In genomic region chr20:44829688-44830087, GRCh38 we compare ENCODE assay signal across 1 cellular context.
A peak's percentile ranks its signal among the peaks of the same experiment; 100 is the strongest.
TF ChIP-seq lines count a peak whose summit lies in the region.

No MANE protein-coding gene starts in this region.

TF ChIP-seq in HEK293, 187 proteins besides CTCF, POLR2A, EP300 and RAD21 (continued from another document and continues in another):
- TF ChIP-seq, protein P1, sequence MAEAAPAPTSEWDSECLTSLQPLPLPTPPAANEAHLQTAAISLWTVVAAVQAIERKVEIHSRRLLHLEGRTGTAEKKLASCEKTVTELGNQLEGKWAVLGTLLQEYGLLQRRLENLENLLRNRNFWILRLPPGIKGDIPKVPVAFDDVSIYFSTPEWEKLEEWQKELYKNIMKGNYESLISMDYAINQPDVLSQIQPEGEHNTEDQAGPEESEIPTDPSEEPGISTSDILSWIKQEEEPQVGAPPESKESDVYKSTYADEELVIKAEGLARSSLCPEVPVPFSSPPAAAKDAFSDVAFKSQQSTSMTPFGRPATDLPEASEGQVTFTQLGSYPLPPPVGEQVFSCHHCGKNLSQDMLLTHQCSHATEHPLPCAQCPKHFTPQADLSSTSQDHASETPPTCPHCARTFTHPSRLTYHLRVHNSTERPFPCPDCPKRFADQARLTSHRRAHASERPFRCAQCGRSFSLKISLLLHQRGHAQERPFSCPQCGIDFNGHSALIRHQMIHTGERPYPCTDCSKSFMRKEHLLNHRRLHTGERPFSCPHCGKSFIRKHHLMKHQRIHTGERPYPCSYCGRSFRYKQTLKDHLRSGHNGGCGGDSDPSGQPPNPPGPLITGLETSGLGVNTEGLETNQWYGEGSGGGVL (tag by site-specific recombination; IDR thresholded peaks at IDR 0.05) = 0 out of 2 replicates have a peak, but pooled peaks have one; percentile 18
- TF ChIP-seq ZNF488 (tag by site-specific recombination; IDR thresholded peaks at IDR 0.05) (no peak), GLIS2 (tag by site-specific recombination; IDR thresholded peaks at IDR 0.05) (no peak), GLI4 (tag by site-specific recombination; IDR thresholded peaks at IDR 0.05) (no peak), ZNF664 (tag by site-specific recombination; IDR thresholded peaks at IDR 0.05) (no peak), ZBTB20 (tag by site-specific recombination; IDR thresholded peaks at IDR 0.05) (no peak), ZNF433 (tag by site-specific recombination; IDR thresholded peaks at IDR 0.05; ENCODE audit: low read depth) (no peak), ZNF555 (tag by site-specific recombination; conservative IDR thresholded peaks at IDR 0.05) (no peak), ZEB2 (tag by site-specific recombination; IDR thresholded peaks at IDR 0.05) (peak; percentile 55; the same call in 1 of the 2 replicates), SETDB1 (IDR thresholded peaks at IDR 0.05; ENCODE audit: insufficient read length, low read length) (no peak), ZNF747 (tag by site-specific recombination; IDR thresholded peaks at IDR 0.05) (no peak), ZNF211 (tag by site-specific recombination; IDR thresholded peaks at IDR 0.05; ENCODE audit: low read depth) (no peak), ZNF146 (tag by site-specific recombination; IDR thresholded peaks at IDR 0.05) (no peak), ZNF335 (tag by site-specific recombination; conservative IDR thresholded peaks at IDR 0.05) (peak; percentile 43), ZNF169 (tag by site-specific recombination; IDR thresholded peaks at IDR 0.05) (no peak), ZNF354C (tag by site-specific recombination; IDR thresholded peaks at IDR 0.05; ENCODE audit: borderline replicate concordance, low read depth) (no peak), ZNF548 (tag by site-specific recombination; IDR thresholded peaks at IDR 0.05) (no peak), ZNF132 (tag by site-specific recombination; IDR thresholded peaks at IDR 0.05; ENCODE audit: borderline replicate concordance) (no peak), ZNF202 (tag by site-specific recombination; IDR thresholded peaks at IDR 0.05; ENCODE audit: borderline replicate concordance) (no peak), ZNF521 (tag by site-specific recombination; IDR thresholded peaks at IDR 0.05) (no peak), ZNF155 (tag by site-specific recombination; IDR thresholded peaks at IDR 0.05) (no peak), MEIS1 (CRISPR knock-in tag; IDR thresholded peaks at IDR 0.05; ENCODE audit: borderline replicate concordance) (no peak), ZBTB21 (tag by site-specific recombination; IDR thresholded peaks at IDR 0.05) (peak; percentile 89), ZNF175 (tag by site-specific recombination; IDR thresholded peaks at IDR 0.05) (no peak), SP7 (tag by site-specific recombination; IDR thresholded peaks at IDR 0.05) (peak; percentile 55; the same call in 1 of the 2 replicates), ZXDB (tag by site-specific recombination; IDR thresholded peaks at IDR 0.05) (no peak), ZSCAN16 (tag by site-specific recombination; IDR thresholded peaks at IDR 0.05) (no peak), ZNF843 (tag by site-specific recombination; IDR thresholded peaks at IDR 0.05) (no peak), RBAK (tag by site-specific recombination; IDR thresholded peaks at IDR 0.05) (no peak), ZBTB48 (tag by site-specific recombination; IDR thresholded peaks at IDR 0.05) (no peak), GLIS1 (tag by site-specific recombination; IDR thresholded peaks at IDR 0.05) (no peak), PRDM2 (tag by site-specific recombination; IDR thresholded peaks at IDR 0.05; ENCODE audit: borderline replicate concordance) (no peak), ZNF23 (tag by site-specific recombination; IDR thresholded peaks at IDR 0.05; ENCODE audit: borderline replicate concordance) (no peak), BCL11A (tag by site-specific recombination; IDR thresholded peaks at IDR 0.05; ENCODE audit: low read depth) (0 out of 2 replicates have a peak, but pooled peaks have one; percentile 25), ZSCAN30 (tag by site-specific recombination; IDR thresholded peaks at IDR 0.05) (no peak), ZNF248 (tag by site-specific recombination; IDR thresholded peaks at IDR 0.05) (no peak), ZFP69B (tag by site-specific recombination; IDR thresholded peaks at IDR 0.05) (no peak), KLF9 (tag by site-specific recombination; IDR thresholded peaks at IDR 0.05; ENCODE audit: low read depth) (no peak), SALL2 (tag by site-specific recombination; IDR thresholded peaks at IDR 0.05; ENCODE audit: borderline replicate concordance) (no peak), ZNF223 (tag by site-specific recombination; IDR thresholded peaks at IDR 0.05) (no peak), ZNF629 (tag by site-specific recombination; IDR thresholded peaks at IDR 0.05) (peak; percentile 93), HIC1 (tag by site-specific recombination; IDR thresholded peaks at IDR 0.05) (peak; percentile 57; the same call in 1 of the 2 replicates), EGR2 (tag by site-specific recombination; IDR thresholded peaks at IDR 0.05; ENCODE audit: low read depth) (no peak), ZNF174 (tag by site-specific recombination; IDR thresholded peaks at IDR 0.05) (no peak), ZNF24 (tag by site-specific recombination; IDR thresholded peaks at IDR 0.05) (peak; percentile 24; the same call in 1 of the 2 replicates), ZNF701 (tag by site-specific recombination; IDR thresholded peaks at IDR 0.05) (no peak), ZNF302 (tag by site-specific recombination; IDR thresholded peaks at IDR 0.05; ENCODE audit: low read depth) (no peak), ZNF133 (tag by site-specific recombination; IDR thresholded peaks at IDR 0.05) (no peak), ZNF785 (tag by site-specific recombination; IDR thresholded peaks at IDR 0.05) (no peak), ZNF366 (tag by site-specific recombination; conservative IDR thresholded peaks at IDR 0.05) (peak; percentile 80), KLF8 (tag by site-specific recombination; IDR thresholded peaks at IDR 0.05) (peak; percentile 39; the same call in 1 of the 2 replicates), SCRT2 (tag by site-specific recombination; IDR thresholded peaks at IDR 0.05) (peak; percentile 98), ZNF404 (tag by site-specific recombination; IDR thresholded peaks at IDR 0.05) (no peak), ZNF530 (tag by site-specific recombination; IDR thresholded peaks at IDR 0.05; ENCODE audit: low read depth) (no peak), ZNF830 (tag by site-specific recombination; IDR thresholded peaks at IDR 0.05; ENCODE audit: low read depth) (no peak), FEZF1 (tag by site-specific recombination; IDR thresholded peaks at IDR 0.05) (peak; percentile 71), ZNF423 (tag by site-specific recombination; IDR thresholded peaks at IDR 0.05) (no peak), ZNF501 (tag by site-specific recombination; IDR thresholded peaks at IDR 0.05) (0 out of 2 replicates have a peak, but pooled peaks have one; percentile 18), ATF2 (tag by site-specific recombination; IDR thresholded peaks at IDR 0.05; ENCODE audit: low read depth) (peak; percentile 93), YY2 (tag by site-specific recombination; IDR thresholded peaks at IDR 0.05) (no peak)
- TF ChIP-seq, protein P2, sequence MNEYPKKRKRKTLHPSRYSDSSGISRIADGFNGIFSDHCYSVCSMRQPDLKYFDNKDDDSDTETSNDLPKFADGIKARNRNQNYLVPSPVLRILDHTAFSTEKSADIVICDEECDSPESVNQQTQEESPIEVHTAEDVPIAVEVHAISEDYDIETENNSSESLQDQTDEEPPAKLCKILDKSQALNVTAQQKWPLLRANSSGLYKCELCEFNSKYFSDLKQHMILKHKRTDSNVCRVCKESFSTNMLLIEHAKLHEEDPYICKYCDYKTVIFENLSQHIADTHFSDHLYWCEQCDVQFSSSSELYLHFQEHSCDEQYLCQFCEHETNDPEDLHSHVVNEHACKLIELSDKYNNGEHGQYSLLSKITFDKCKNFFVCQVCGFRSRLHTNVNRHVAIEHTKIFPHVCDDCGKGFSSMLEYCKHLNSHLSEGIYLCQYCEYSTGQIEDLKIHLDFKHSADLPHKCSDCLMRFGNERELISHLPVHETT (tag by site-specific recombination; IDR thresholded peaks at IDR 0.05) = 0 out of 2 replicates have a peak, but pooled peaks have one; percentile 35
- TF ChIP-seq, protein P3, sequence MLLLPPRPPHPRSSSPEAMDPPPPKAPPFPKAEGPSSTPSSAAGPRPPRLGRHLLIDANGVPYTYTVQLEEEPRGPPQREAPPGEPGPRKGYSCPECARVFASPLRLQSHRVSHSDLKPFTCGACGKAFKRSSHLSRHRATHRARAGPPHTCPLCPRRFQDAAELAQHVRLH (tag by site-specific recombination; IDR thresholded peaks at IDR 0.05) = no peak
- TF ChIP-seq, protein P4, sequence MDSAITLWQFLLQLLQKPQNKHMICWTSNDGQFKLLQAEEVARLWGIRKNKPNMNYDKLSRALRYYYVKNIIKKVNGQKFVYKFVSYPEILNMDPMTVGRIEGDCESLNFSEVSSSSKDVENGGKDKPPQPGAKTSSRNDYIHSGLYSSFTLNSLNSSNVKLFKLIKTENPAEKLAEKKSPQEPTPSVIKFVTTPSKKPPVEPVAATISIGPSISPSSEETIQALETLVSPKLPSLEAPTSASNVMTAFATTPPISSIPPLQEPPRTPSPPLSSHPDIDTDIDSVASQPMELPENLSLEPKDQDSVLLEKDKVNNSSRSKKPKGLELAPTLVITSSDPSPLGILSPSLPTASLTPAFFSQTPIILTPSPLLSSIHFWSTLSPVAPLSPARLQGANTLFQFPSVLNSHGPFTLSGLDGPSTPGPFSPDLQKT (IDR thresholded peaks at IDR 0.05; ENCODE audit: borderline replicate concordance, low read depth, low read length) = no peak
